Comparison of ENCODE assay signal across 23 cellular contexts in the genomic region with DNA sequence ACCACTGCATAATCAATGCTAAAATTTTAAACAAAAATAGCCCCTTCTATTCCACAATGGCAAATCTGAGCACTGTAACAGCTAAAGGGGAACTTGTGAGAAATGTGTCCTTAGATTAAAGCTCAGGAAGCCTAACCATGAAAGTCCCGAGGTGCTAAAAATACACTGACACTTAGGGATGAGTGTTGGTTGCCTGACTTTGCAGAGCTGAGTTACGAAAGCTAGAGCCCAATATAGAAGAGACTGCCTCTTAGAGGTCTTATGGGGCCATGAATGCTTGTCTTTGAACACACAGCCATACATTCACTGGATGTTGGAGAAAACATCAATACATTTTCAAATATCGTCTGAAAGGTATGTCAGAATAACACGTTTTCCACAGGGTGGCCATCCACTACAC.
"Had no signal": no experiment of that assay in that cellular context is flagged by ENCODE, and none has a peak within 500 bp of the region (broad histone marks: within the 10 kb centered on the region; RNA-seq: fewer than 3 reads in every experiment).

No MANE protein-coding gene starts in this region.

- DNase-seq: KBM-7, MV-4-11, NCI-H1048, NCI-H1105, NCI-H1417, NCI-H1436 treated with DMSO at 0.1 percent for 48 hours, NCI-H1694, NCI-H1930, NCI-H2081, NCI-H2107, NCI-H226, NCI-H446, NCI-H510A, NCI-H524 treated with DMSO at 0.1 percent for 48 hours, NCI-H69, NCI-H774, OCI-M1, PC-9, Peyer's patch, SHP77, SK-N-SH, SW 1271 had no signal

- H3K4me2 ChIP-seq: PC-9, SK-N-SH had no signal

- H3K9ac ChIP-seq: SK-N-SH had no signal

- H3K36me3 ChIP-seq: Peyer's patch had no signal

- H3K4me3 ChIP-seq: PC-9, Peyer's patch had no signal

- H3K4me1 ChIP-seq: Peyer's patch had no signal

- H2AFZ ChIP-seq: PC-9 had no signal

- H3K9me3 ChIP-seq: Peyer's patch, SK-N-SH had no signal

- H3K27me3 ChIP-seq: Peyer's patch had no signal

- H3K27ac ChIP-seq: HL-60, PC-9, Peyer's patch had no signal
